2 cellular contexts compared by ENCODE assay signal in genomic region chr1:183611021-183611420, GRCh38.
TF ChIP-seq lines count a peak whose summit lies in the region.

No MANE protein-coding gene starts in this region.

TF ChIP-seq in SK-N-SH, 30 proteins besides CTCF, POLR2A, EP300 and RAD21 (continued from another document):
- no peak for TF ChIP-seq NRF1 (IDR thresholded peaks at IDR 0.05; ENCODE audit: low read depth, low read length)

TF ChIP-seq in SK-N-SH treated with all-trans-retinoic acid at 6 μM for 48 hours, 23 proteins besides CTCF, POLR2A, EP300 and RAD21 (continued from another document):
- no peak for TF ChIP-seq POU6F1 (CRISPR knock-in tag; IDR thresholded peaks at IDR 0.05; ENCODE audit: borderline replicate concordance, low read depth)
- no peak for TF ChIP-seq ZFP3 (CRISPR knock-in tag; IDR thresholded peaks at IDR 0.05)
- TF ChIP-seq ZFP30 (CRISPR knock-in tag; IDR thresholded peaks at IDR 0.05): no peak
- no peak for TF ChIP-seq ZNF8 (CRISPR knock-in tag; IDR thresholded peaks at IDR 0.05)
- no peak for TF ChIP-seq PPARA (CRISPR knock-in tag; IDR thresholded peaks at IDR 0.05; ENCODE audit: borderline replicate concordance)
- TF ChIP-seq ZNF70 (CRISPR knock-in tag; IDR thresholded peaks at IDR 0.05): no peak
